In genomic region chr17:8189041-8189710, GRCh38 we compare ENCODE assay signal across 6 cellular contexts. TPM values are rescaled to one million over a fixed set of nuclear protein-coding genes. Genes with fewer than 3 reads are reported as not detected.
DNase-seq lines count a peak whose midpoint lies in the region; ATAC-seq and TF ChIP-seq lines count a peak whose summit lies in the region.

No MANE protein-coding gene starts in this region.

- no peaks in the 10 kb centered on the region for H3K9me3 ChIP-seq in PC-3 (ENCODE audit: low read length)
- H3K9me3 ChIP-seq in subcutaneous abdominal adipose tissue (ENCODE audit: control insufficient read depth in 5 of 5, low read length in 5 of 5), result peaks cover 0 to 2% (median 0%) of the 10 kb centered on the region in 5 donors

- peak overlapping the region; percentile 73 for H3K4me3 ChIP-seq in AG10803 (ENCODE audit: low read length)
- H3K4me3 ChIP-seq in PC-3 (ENCODE audit: low read length), result peak overlapping the region; percentile 84
- peak overlapping the region; percentile 79 for H3K4me3 ChIP-seq in fibroblast of pulmonary artery (replicated peaks; ENCODE audit: low read depth, low read length)
- peak overlapping the region; percentile 72 to 83 (median 76) for H3K4me3 ChIP-seq in subcutaneous abdominal adipose tissue (ENCODE audit: low read depth in 1 of 5, low read length in 5 of 5)

- POLR2A ChIA-PET in PC-3 (lab: Charles Lee; ENCODE audit: unreplicated experiment), result no interaction called here

- H3F3A ChIP-seq in PC-3 (ENCODE audit: low read length, unreplicated experiment), result no peaks in the 10 kb centered on the region

- peaks cover 16% of the 10 kb centered on the region for H3K79me2 ChIP-seq in PC-3 (ENCODE audit: low read length)

- H3K9me2 ChIP-seq in PC-3 (replicated peaks; ENCODE audit: low read length), result no peaks in the 10 kb centered on the region

- peak overlapping the region; percentile 77 for H2AFZ ChIP-seq in PC-3 (ENCODE audit: low read length)

- peak overlapping the region; percentile 58 for H3K27ac ChIP-seq in PC-3 (ENCODE audit: low read length)
- H3K27ac ChIP-seq in subcutaneous abdominal adipose tissue (ENCODE audit: low read depth, low read length), result peak overlapping the region; percentile 80

- peak; percentile 16 for DNase-seq in AG10803 (ENCODE audit: low read depth)
- DNase-seq in PC-3, result no peak
- DNase-seq in fibroblast of pulmonary artery (ENCODE audit: low read depth), result no peak
- no peak for DNase-seq in NCI-H1436 (lab: John Stamatoyannopoulos, UW)

- H3K4me1 ChIP-seq in PC-3 (ENCODE audit: insufficient read depth, low read length), result peaks cover 19% of the 10 kb centered on the region
- peaks cover 35 to 61% (median 58%) of the 10 kb centered on the region in 5 donors for H3K4me1 ChIP-seq in subcutaneous abdominal adipose tissue (ENCODE audit: control insufficient read depth in 5 of 5, insufficient read depth in 5 of 5, low read length in 5 of 5)

- H3K27me3 ChIP-seq in PC-3 (ENCODE audit: low read length) (no peaks in the 10 kb centered on the region), subcutaneous abdominal adipose tissue (ENCODE audit: control insufficient read depth in 5 of 5, insufficient read depth in 4 of 5, low read length in 5 of 5) (peaks cover 0 to 2% (median 0%) of the 10 kb centered on the region in 5 donors)

- intact Hi-C loops in PC-3 (cut with micrococcal nuclease), result no loop called here

- H3K36me3 ChIP-seq in PC-3 (ENCODE audit: low read depth, low read length) (no peaks in the 10 kb centered on the region), subcutaneous abdominal adipose tissue (ENCODE audit: control insufficient read depth in 5 of 5, insufficient read depth in 5 of 5, low read length in 5 of 5) (no peaks in the 10 kb centered on the region)

- H3K9ac ChIP-seq in PC-3 (ENCODE audit: low read length), result peak overlapping the region; percentile 68
- H3K9ac ChIP-seq in subcutaneous abdominal adipose tissue (ENCODE audit: low read length in 5 of 5), result peak overlapping the region in 4 of 5 donors; percentile 55 to 82 (median 74)

- BruUV-seq in PC-3 (replicated peaks; lab: Mats Ljungman, UMichigan), result no TSS peak

- H4K20me1 ChIP-seq in PC-3 (ENCODE audit: low read length), result no peaks in the 10 kb centered on the region

- peak overlapping the region; percentile 89 for H3K4me2 ChIP-seq in PC-3 (ENCODE audit: low read length)

- ATAC-seq in PC-3 (no peak), GM18511 (IDR thresholded peaks at IDR 0.05; ENCODE audit: unreplicated experiment) (no peak)

- CTCF ChIA-PET in PC-3 (lab: Charles Lee), result no interaction called here

- TF ChIP-seq CTCF in AG10803 (conservative IDR thresholded peaks at IDR 0.05; ENCODE audit: low read length) (no peak), PC-3 (conservative IDR thresholded peaks at IDR 0.05; ENCODE audit: low read depth, low read length) (no peak), fibroblast of pulmonary artery (IDR thresholded peaks at IDR 0.05; ENCODE audit: low read length, missing control alignments) (no peak)

RNA-seq across cellular contexts. Expression of gene BORCS6, which starts 0.8 kb away (rescaled TPM):
- 5.9 and 7.3 TPM in 2 replicates for total RNA-seq in PC-3 (2014; rRNA removed)

RNA-seq across cellular contexts. Expression of gene TMEM107, which starts 13.0 kb away (rescaled TPM):
- 19.0 and 26.6 TPM in 2 replicates for total RNA-seq in PC-3 (2014; rRNA removed)

RNA-seq across cellular contexts. Expression of gene AURKB, which starts 21.2 kb away (rescaled TPM):
- 72.3 and 82.9 TPM in 2 replicates for total RNA-seq in PC-3 (2014; rRNA removed)

RNA-seq across cellular contexts. Expression of gene VAMP2, which starts 26.4 kb away (rescaled TPM):
- total RNA-seq in PC-3 (2014; rRNA removed), result 5.0 and 18.0 TPM in 2 replicates

RNA-seq across cellular contexts. Expression of gene PER1, which starts 37.0 kb away (rescaled TPM):
- 25.0 and 47.2 TPM in 2 replicates for total RNA-seq in PC-3 (2014; rRNA removed)
